1 cellular context compared by ENCODE assay signal in genomic region chr16:85709766-85710423, GRCh38.
TF ChIP-seq lines count a peak whose summit lies in the region.

No MANE protein-coding gene starts in this region.

TF ChIP-seq in WTC11, 78 proteins besides CTCF, POLR2A, EP300 and RAD21 (continued from another document):
- TF ChIP-seq, protein P1, sequence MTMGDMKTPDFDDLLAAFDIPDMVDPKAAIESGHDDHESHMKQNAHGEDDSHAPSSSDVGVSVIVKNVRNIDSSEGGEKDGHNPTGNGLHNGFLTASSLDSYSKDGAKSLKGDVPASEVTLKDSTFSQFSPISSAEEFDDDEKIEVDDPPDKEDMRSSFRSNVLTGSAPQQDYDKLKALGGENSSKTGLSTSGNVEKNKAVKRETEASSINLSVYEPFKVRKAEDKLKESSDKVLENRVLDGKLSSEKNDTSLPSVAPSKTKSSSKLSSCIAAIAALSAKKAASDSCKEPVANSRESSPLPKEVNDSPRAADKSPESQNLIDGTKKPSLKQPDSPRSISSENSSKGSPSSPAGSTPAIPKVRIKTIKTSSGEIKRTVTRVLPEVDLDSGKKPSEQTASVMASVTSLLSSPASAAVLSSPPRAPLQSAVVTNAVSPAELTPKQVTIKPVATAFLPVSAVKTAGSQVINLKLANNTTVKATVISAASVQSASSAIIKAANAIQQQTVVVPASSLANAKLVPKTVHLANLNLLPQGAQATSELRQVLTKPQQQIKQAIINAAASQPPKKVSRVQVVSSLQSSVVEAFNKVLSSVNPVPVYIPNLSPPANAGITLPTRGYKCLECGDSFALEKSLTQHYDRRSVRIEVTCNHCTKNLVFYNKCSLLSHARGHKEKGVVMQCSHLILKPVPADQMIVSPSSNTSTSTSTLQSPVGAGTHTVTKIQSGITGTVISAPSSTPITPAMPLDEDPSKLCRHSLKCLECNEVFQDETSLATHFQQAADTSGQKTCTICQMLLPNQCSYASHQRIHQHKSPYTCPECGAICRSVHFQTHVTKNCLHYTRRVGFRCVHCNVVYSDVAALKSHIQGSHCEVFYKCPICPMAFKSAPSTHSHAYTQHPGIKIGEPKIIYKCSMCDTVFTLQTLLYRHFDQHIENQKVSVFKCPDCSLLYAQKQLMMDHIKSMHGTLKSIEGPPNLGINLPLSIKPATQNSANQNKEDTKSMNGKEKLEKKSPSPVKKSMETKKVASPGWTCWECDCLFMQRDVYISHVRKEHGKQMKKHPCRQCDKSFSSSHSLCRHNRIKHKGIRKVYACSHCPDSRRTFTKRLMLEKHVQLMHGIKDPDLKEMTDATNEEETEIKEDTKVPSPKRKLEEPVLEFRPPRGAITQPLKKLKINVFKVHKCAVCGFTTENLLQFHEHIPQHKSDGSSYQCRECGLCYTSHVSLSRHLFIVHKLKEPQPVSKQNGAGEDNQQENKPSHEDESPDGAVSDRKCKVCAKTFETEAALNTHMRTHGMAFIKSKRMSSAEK (CRISPR knock-in tag; IDR thresholded peaks at IDR 0.05; ENCODE audit: borderline replicate concordance), result no peak
- no peak for TF ChIP-seq ZNF232 (CRISPR knock-in tag; IDR thresholded peaks at IDR 0.05)
